ENCODE assay signal across 3 cellular contexts in genomic region chr6:165401092-165401491, GRCh38.
TF ChIP-seq lines count a peak whose summit lies in the region.

No MANE protein-coding gene starts in this region.

TF ChIP-seq in HepG2, 621 proteins besides CTCF, POLR2A, EP300 and RAD21:
- TF ChIP-seq ZZZ3 (CRISPR knock-in tag; IDR thresholded peaks at IDR 0.05; ENCODE audit: borderline replicate concordance) (no peak), RAD51 (IDR thresholded peaks at IDR 0.05; ENCODE audit: borderline replicate concordance) (peak; percentile 77), ZNF574 (CRISPR knock-in tag; IDR thresholded peaks at IDR 0.05) (no peak)

TF ChIP-seq in GM12878, 131 proteins besides CTCF, POLR2A, EP300 and RAD21:
- TF ChIP-seq RAD51 (IDR thresholded peaks at IDR 0.05) (peak; percentile 35; the same call in 1 of the 2 replicates), NRF1 (conservative IDR thresholded peaks at IDR 0.05; ENCODE audit: low read depth, low read length) (no peak), SIX5 (IDR thresholded peaks at IDR 0.05; ENCODE audit: low read depth, low read length, severe bottlenecking) (no peak), TARDBP (IDR thresholded peaks at IDR 0.05; ENCODE audit: borderline replicate concordance) (no peak), RCOR1 (conservative IDR thresholded peaks at IDR 0.05; ENCODE audit: low read depth, low read length) (no peak), POLR2AphosphoS2 (IDR thresholded peaks at IDR 0.05; ENCODE audit: low read depth, low read length) (no peak)

TF ChIP-seq in K562, 482 proteins besides CTCF, POLR2A, EP300 and RAD21:
- TF ChIP-seq TFE3 (CRISPR knock-in tag; IDR thresholded peaks at IDR 0.05) (peak; percentile 92), RAD51 (IDR thresholded peaks at IDR 0.05; ENCODE audit: borderline replicate concordance, low read depth) (peak; percentile 36; the same call in 1 of the 2 replicates), NCOA6 (IDR thresholded peaks at IDR 0.05) (no peak), CBX1 (IDR thresholded peaks at IDR 0.05; ENCODE audit: low read depth) (no peak)
